7 cellular contexts compared by ENCODE assay signal in the genomic region with DNA sequence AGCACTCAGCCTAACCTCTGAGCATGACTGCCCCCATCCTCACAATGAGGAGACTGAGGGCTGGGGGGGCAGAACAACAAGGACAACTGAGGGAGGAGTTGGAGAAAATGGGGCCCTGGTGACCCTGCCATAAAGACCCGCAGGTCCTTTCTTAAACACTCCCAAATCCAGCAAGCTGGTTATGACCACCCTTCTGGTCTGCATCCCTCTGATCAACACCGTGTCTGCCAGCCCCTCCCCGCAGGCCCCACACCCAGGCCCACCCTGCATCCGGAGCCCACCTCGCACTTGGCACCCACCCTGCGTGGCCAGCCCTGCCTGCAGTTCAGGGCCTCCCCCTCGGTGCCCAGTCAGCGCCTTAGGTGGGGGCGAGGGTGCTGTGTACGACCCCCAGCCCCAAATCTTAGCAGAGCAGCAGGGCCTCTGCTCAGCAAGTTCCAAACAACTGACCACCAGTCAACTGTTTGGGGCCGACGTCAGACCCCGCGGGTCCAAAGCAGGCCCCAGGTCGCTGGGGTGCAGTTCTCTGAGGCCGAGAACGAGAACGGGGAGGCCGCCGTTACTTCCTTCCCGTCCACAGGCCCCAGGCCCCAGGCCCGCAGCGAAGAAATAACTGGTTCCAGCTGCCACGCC. TPM values are rescaled to one million over a fixed set of nuclear protein-coding genes. Genes with fewer than 3 reads are reported as not detected.
DNase-seq lines count a peak whose midpoint lies in the region; ATAC-seq and TF ChIP-seq lines count a peak whose summit lies in the region.

No MANE protein-coding gene starts in this region.

- H3K9me3 ChIP-seq in HUES64 (ENCODE audit: insufficient read depth, low read depth, low read length), result no peaks in the 10 kb centered on the region
- H3K9me3 ChIP-seq in ectodermal cell (ENCODE audit: control insufficient read depth, low read length), result no peaks in the 10 kb centered on the region

- H3K9me3 Mint-ChIP-seq in nephron progenitor cell, result no peaks in the 10 kb centered on the region

- H3K9ac ChIP-seq in HUES64 (ENCODE audit: low read depth, low read length), result no peak overlapping the region; the same call in 1 of the 2 replicates

- peaks cover 11% of the 10 kb centered on the region for H3K4me1 Mint-ChIP-seq in nephron progenitor cell

- 0 out of 2 replicates have a peak, but pooled peaks cover 4% of the 10 kb centered on the region for H3K4me1 ChIP-seq in HUES64 (ENCODE audit: insufficient read depth, low read length)
- H3K4me1 ChIP-seq in ectodermal cell (ENCODE audit: control insufficient read depth, insufficient read depth, low read length), result peaks cover 11% of the 10 kb centered on the region

- H3K4me3 ChIP-seq in HUES64 (ENCODE audit: low read length), result peak overlapping the region; percentile 58
- peak overlapping the region; percentile 37 for H3K4me3 ChIP-seq in ectodermal cell (ENCODE audit: insufficient read depth, low read depth, low read length)

- H3K27ac ChIP-seq in HUES64 (ENCODE audit: low read depth, low read length) (no peak overlapping the region), ectodermal cell (ENCODE audit: insufficient read depth, low read depth, low read length, poor library complexity, severe bottlenecking) (no peak overlapping the region)

- 34% methylated on average over 24 of the region's 24 CpGs for WGBS in HUES64
- WGBS in ectodermal cell, 2 experiments, result 38% methylated on average over 24 of the region's 24 CpGs

- H3K36me3 ChIP-seq in HUES64 (ENCODE audit: insufficient read depth, low read length) (no peaks in the 10 kb centered on the region), ectodermal cell (ENCODE audit: control insufficient read depth, insufficient read depth, low read length) (no peaks in the 10 kb centered on the region)

- no peak for TF ChIP-seq CTCF in nephron progenitor cell (IDR thresholded peaks at IDR 0.05)

- H3K36me3 Mint-ChIP-seq in nephron progenitor cell (ENCODE audit: low read depth), result no peaks in the 10 kb centered on the region

- H3K27me3 ChIP-seq in HUES64 (ENCODE audit: insufficient read depth, low read length) (peaks cover 86% of the 10 kb centered on the region), ectodermal cell (ENCODE audit: control insufficient read depth, insufficient read depth, low read length, poor library complexity, severe bottlenecking) (peaks cover 79% of the 10 kb centered on the region)

- H3K4me3 Mint-ChIP-seq in nephron progenitor cell, result peak overlapping the region; percentile 65

- ATAC-seq in GM19372 (IDR thresholded peaks at IDR 0.05; ENCODE audit: low read depth, unreplicated experiment), result peak; percentile 26

- H3K27me3 Mint-ChIP-seq in nephron progenitor cell (ENCODE audit: low read depth, poor library complexity), result peaks cover 97% of the 10 kb centered on the region

- DNase-seq in nephron progenitor cell, result no peak
- no peak for DNase-seq in kidney glomerular epithelial cell (lab: John Stamatoyannopoulos, UW)
- DNase-seq in NCI-H1417 treated with DMSO at 0.1 percent for 48 hours (lab: John Stamatoyannopoulos, UW), result no peak
- DNase-seq in NCI-H526 treated with DMSO at 0.1 percent for 48 hours (lab: John Stamatoyannopoulos, UW), result no peak

- no peak overlapping the region for H3K27ac Mint-ChIP-seq in nephron progenitor cell

RNA-seq across cellular contexts. Expression of a gene that starts 1.2 kb away (rescaled TPM):
- 0.35 TPM for polyA plus RNA-seq in HUES64 (2013, experiment 1 of 2)
- 0.32 TPM for polyA plus RNA-seq in HUES64 (2013, experiment 2 of 2)
- 0.48 TPM for polyA plus RNA-seq in ectodermal cell (2013, experiment 1 of 4)
- polyA plus RNA-seq in ectodermal cell (2013, experiment 2 of 4), result 0.52 TPM
- 0.48 TPM for polyA plus RNA-seq in ectodermal cell (2013, experiment 3 of 4)
- polyA plus RNA-seq in ectodermal cell (2013, experiment 4 of 4), result 0.49 TPM

RNA-seq across cellular contexts. Expression of a gene that starts 25.2 kb away (rescaled TPM):
- not detected for polyA plus RNA-seq in HUES64 (2013, experiment 1 of 2)
- polyA plus RNA-seq in HUES64 (2013, experiment 2 of 2), result not detected
- not detected for polyA plus RNA-seq in ectodermal cell (2013, experiment 1 of 4)
- polyA plus RNA-seq in ectodermal cell (2013, experiment 2 of 4), result 0.12 TPM
- 0.27 TPM for polyA plus RNA-seq in ectodermal cell (2013, experiment 3 of 4)
- 0.24 TPM for polyA plus RNA-seq in ectodermal cell (2013, experiment 4 of 4)
